Comparison of ENCODE assay signal across 9 cellular contexts in genomic region chr15:58934114-58934447, GRCh38. TPM values are rescaled to one million over a fixed set of nuclear protein-coding genes. Genes with fewer than 3 reads are reported as not detected.
DNase-seq lines count a peak whose midpoint lies in the region; ATAC-seq, FAIRE-seq and TF ChIP-seq lines count a peak whose summit lies in the region.
"Had no signal": no experiment of that assay in that cellular context is flagged by ENCODE, and none has a peak within 500 bp of the region (broad histone marks: within the 10 kb centered on the region; RNA-seq: fewer than 3 reads in every experiment).

No MANE protein-coding gene starts in this region.

- H3K4me2 ChIP-seq in keratinocyte (ENCODE audit: control insufficient read depth, extremely low read depth, insufficient read depth, low read depth, low read length) = peak overlapping the region; percentile 89

- H3K27ac ChIP-seq in adipose tissue (ENCODE audit: low read depth, low read length) = peak overlapping the region; percentile 48
- peak overlapping the region; percentile 81 for H3K27ac ChIP-seq in keratinocyte (ENCODE audit: control insufficient read depth, insufficient read depth, low read length)
- peak overlapping the region; percentile 96 for H3K27ac ChIP-seq in subcutaneous abdominal adipose tissue (ENCODE audit: low read depth, low read length)

- no peaks in the 10 kb centered on the region for H3K9me1 ChIP-seq in keratinocyte (ENCODE audit: control insufficient read depth, extremely low read depth, insufficient read depth, low read length)

- ATAC-seq in HG02798 (IDR thresholded peaks at IDR 0.05; ENCODE audit: poor library complexity, unreplicated experiment) = no peak

- H3K27me3 ChIP-seq in keratinocyte (ENCODE audit: control insufficient read depth, extremely low read depth, insufficient read depth, low read length) (no peaks in the 10 kb centered on the region), subcutaneous abdominal adipose tissue (ENCODE audit: control insufficient read depth in 5 of 5, insufficient read depth in 4 of 5, low read length in 5 of 5) (no peaks in the 10 kb centered on the region)

- FAIRE-seq in keratinocyte (lab: Jason Lieb, UNC) = no peak
- FAIRE-seq: A204.1 had no signal

- DNase-seq in NCI-H1105 (lab: John Stamatoyannopoulos, UW) (peak; percentile 63), NCI-H1105 treated with DMSO at 0.1 percent for 48 hours (lab: John Stamatoyannopoulos, UW) (no peak), keratinocyte (ENCODE audit: low read depth, low spot score) (no peak), NCI-H187 treated with DMSO at 0.1 percent for 48 hours (lab: John Stamatoyannopoulos, UW) (no peak), NCI-H146 treated with DMSO at 0.1 percent for 48 hours (lab: John Stamatoyannopoulos, UW; ENCODE audit: unreplicated experiment) (no peak)

- peak overlapping the region; percentile 98 for H3K9ac ChIP-seq in keratinocyte (ENCODE audit: control insufficient read depth, extremely low read depth, insufficient read depth, low read length)
- peak overlapping the region; percentile 20 to 99 (median 85) for H3K9ac ChIP-seq in subcutaneous abdominal adipose tissue (ENCODE audit: low read length in 5 of 5)

- H3K9me3 ChIP-seq in keratinocyte (ENCODE audit: control insufficient read depth, low read depth, low read length) (no peaks in the 10 kb centered on the region), subcutaneous abdominal adipose tissue (ENCODE audit: control insufficient read depth in 5 of 5, low read length in 5 of 5) (no peaks in the 10 kb centered on the region)

- no peaks in the 10 kb centered on the region for H4K20me1 ChIP-seq in keratinocyte (ENCODE audit: control insufficient read depth, extremely low read depth, insufficient read depth, low read length)

- no peak for TF ChIP-seq CTCF in keratinocyte (optimal IDR thresholded peaks at IDR 0.05 in 1 of 3, IDR thresholded peaks at IDR 0.05 in 1 of 3, conservative IDR thresholded peaks at IDR 0.05 in 1 of 3; ENCODE audit: extremely low read depth in 1 of 3, insufficient read depth in 2 of 3, low read length in 3 of 3)

- dilution Hi-C loops in keratinocyte (cut with MboI; ENCODE audit: extremely low pct_ligation_motif_present, low sequenced_read_pairs) = no loop called here

- peaks cover 14% of the 10 kb centered on the region for H3K4me1 ChIP-seq in keratinocyte (ENCODE audit: control insufficient read depth, extremely low read depth, insufficient read depth, low read length)
- H3K4me1 ChIP-seq in subcutaneous abdominal adipose tissue (ENCODE audit: control insufficient read depth in 5 of 5, insufficient read depth in 5 of 5, low read length in 5 of 5) = peaks cover 0 to 30% (median 23%) of the 10 kb centered on the region in 5 donors

- H3K4me3 ChIP-seq in keratinocyte (ENCODE audit: control insufficient read depth in 2 of 3, extremely low read depth in 1 of 3, insufficient read depth in 2 of 3, low read depth in 1 of 3, low read length in 3 of 3) (peak overlapping the region; percentile 75 to 100 (median 76)), subcutaneous abdominal adipose tissue (ENCODE audit: low read depth in 1 of 5, low read length in 5 of 5) (peak overlapping the region; percentile 75 to 99 (median 94))

- H3K36me3 ChIP-seq in keratinocyte (ENCODE audit: control insufficient read depth in 2 of 2, extremely low read depth in 1 of 2, insufficient read depth in 2 of 2, low read length in 2 of 2) (peaks cover 0 to 3% of the 10 kb centered on the region in 2 experiments), subcutaneous abdominal adipose tissue (ENCODE audit: control insufficient read depth in 5 of 5, insufficient read depth in 5 of 5, low read length in 5 of 5) (peaks cover 0 to under 1% (median under 1%) of the 10 kb centered on the region in 5 donors)

- peaks cover 41% of the 10 kb centered on the region for H3K79me2 ChIP-seq in keratinocyte (ENCODE audit: control insufficient read depth, insufficient read depth, low read length)

- H2AFZ ChIP-seq in keratinocyte (ENCODE audit: control insufficient read depth, low read length) = peak overlapping the region; percentile 91

- WGBS in adipose tissue, 3 donors = 14 to 26% (median 17%) methylated on average over 4 of the region's 4 CpGs

RNA-seq across cellular contexts. Expression of gene SLTM, which starts 0.6 kb away (rescaled TPM):
- polyA plus RNA-seq in adipose tissue (10 to 100 TPM; 38.0 to 62.8 (median 58.3) TPM), keratinocyte (28.7 to 58.9 TPM (median 31.3 TPM) in 3 replicates)
- polyA plus RNA-seq in keratinocyte (2011; ENCODE audit: low read depth) = 426 TPM
- 25.1 and 32.8 TPM in 2 replicates for polyA plus RNA-seq in keratinocyte (2011; cell fraction: cytosol; rRNA removed)
- 95.5 and 128 TPM in 2 replicates for polyA plus RNA-seq in keratinocyte (2011; cell fraction: nucleus; rRNA removed)
- 63.6 and 64.6 TPM in 2 replicates for polyA plus RNA-seq in keratinocyte (2012; ENCODE audit: low replicate concordance)
- 11.1 to 59.3 TPM (median 48.7 TPM) in 3 replicates for polyA minus RNA-seq in keratinocyte
- polyA minus RNA-seq in keratinocyte (2011; cell fraction: cytosol; rRNA and poly(A)+ RNA removed) = 11.1 TPM
- polyA minus RNA-seq in keratinocyte (2011; cell fraction: nucleus; rRNA and poly(A)+ RNA removed) = 41.8 and 60.1 TPM in 2 replicates

RNA-seq across cellular contexts. Expression of gene RNF111, which starts 53.4 kb away (rescaled TPM):
- polyA plus RNA-seq in adipose tissue (10 to 100 TPM in 1 of 3 donors, 1 to 10 TPM in 2; 4.1 to 10.1 (median 7.0) TPM), keratinocyte (20.4 to 31.2 TPM (median 27.4 TPM) in 3 replicates)
- polyA plus RNA-seq in keratinocyte (2011; ENCODE audit: low read depth) = 33.1 TPM
- polyA plus RNA-seq in keratinocyte (2011; cell fraction: cytosol; rRNA removed) = 8.4 and 16.9 TPM in 2 replicates
- 37.6 and 42.3 TPM in 2 replicates for polyA plus RNA-seq in keratinocyte (2011; cell fraction: nucleus; rRNA removed)
- 16.4 and 18.1 TPM in 2 replicates for polyA plus RNA-seq in keratinocyte (2012; ENCODE audit: low replicate concordance)
- 67.3 to 106 TPM (median 87.6 TPM) in 3 replicates for polyA minus RNA-seq in keratinocyte
- 22.6 TPM for polyA minus RNA-seq in keratinocyte (2011; cell fraction: cytosol; rRNA and poly(A)+ RNA removed)
- 64.7 and 95.1 TPM in 2 replicates for polyA minus RNA-seq in keratinocyte (2011; cell fraction: nucleus; rRNA and poly(A)+ RNA removed)
